8 cellular contexts compared by ENCODE assay signal in the genomic region with DNA sequence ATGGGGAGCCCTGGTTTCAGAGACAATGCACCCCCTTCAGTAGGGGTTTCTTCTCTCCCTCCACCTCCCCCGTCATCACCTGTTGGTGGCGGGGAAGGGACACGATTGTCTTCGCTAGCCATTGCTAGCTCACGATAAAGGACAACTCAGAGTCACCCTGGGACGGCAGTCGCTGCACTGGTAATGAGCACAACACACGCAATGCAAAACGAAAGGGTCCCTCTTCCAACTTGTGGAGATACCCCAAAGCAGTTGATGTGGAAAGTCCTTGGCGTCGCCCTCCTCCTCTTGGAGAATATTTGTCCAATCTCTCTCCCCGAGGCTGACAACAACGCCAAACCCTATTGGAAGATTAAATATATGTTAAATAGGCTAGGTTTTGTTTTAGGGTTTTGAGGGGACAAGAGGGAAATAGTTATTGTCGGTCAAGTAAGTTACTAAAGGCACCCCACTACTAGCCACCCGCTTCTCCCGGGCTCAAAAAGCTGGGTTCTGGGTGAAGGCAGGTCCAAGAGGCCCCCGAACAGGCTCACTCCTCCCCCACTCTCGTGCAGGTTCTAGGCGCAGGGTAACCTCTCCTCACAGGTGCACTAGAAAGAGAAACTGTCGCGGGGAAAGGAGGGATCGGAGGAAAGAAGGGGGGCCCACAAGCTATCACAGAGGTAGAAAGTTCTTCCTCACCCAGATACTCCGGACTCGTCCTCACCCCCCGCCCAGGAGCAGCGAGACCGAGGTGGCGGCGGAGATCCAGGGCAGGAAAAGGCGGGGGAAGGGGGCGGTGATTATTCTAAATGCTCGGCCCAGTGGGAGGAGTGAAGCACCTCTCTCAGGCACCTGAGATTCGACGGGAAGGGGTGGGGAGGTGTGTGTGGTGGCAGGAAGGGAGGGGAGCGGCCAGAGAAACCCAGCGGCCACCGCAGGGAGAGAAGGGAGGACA. TPM values are rescaled to one million over a fixed set of nuclear protein-coding genes. Genes with fewer than 3 reads are reported as not detected.
DNase-seq lines count a peak whose midpoint lies in the region; ATAC-seq, FAIRE-seq and TF ChIP-seq lines count a peak whose summit lies in the region.

A gene with protein sequence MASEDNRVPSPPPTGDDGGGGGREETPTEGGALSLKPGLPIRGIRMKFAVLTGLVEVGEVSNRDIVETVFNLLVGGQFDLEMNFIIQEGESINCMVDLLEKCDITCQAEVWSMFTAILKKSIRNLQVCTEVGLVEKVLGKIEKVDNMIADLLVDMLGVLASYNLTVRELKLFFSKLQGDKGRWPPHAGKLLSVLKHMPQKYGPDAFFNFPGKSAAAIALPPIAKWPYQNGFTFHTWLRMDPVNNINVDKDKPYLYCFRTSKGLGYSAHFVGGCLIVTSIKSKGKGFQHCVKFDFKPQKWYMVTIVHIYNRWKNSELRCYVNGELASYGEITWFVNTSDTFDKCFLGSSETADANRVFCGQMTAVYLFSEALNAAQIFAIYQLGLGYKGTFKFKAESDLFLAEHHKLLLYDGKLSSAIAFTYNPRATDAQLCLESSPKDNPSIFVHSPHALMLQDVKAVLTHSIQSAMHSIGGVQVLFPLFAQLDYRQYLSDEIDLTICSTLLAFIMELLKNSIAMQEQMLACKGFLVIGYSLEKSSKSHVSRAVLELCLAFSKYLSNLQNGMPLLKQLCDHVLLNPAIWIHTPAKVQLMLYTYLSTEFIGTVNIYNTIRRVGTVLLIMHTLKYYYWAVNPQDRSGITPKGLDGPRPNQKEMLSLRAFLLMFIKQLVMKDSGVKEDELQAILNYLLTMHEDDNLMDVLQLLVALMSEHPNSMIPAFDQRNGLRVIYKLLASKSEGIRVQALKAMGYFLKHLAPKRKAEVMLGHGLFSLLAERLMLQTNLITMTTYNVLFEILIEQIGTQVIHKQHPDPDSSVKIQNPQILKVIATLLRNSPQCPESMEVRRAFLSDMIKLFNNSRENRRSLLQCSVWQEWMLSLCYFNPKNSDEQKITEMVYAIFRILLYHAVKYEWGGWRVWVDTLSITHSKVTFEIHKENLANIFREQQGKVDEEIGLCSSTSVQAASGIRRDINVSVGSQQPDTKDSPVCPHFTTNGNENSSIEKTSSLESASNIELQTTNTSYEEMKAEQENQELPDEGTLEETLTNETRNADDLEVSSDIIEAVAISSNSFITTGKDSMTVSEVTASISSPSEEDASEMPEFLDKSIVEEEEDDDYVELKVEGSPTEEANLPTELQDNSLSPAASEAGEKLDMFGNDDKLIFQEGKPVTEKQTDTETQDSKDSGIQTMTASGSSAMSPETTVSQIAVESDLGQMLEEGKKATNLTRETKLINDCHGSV (N-terminal part only) (minus strand): TSS at position 764 of the 937 bp plus-strand sequence. CDS start 642 bp downstream, at position 122.

- H3K4me1 ChIP-seq in DND-41 (ENCODE audit: insufficient read depth, low read length) (peaks cover 42% of the 10 kb centered on the region), RWPE2 (ENCODE audit: insufficient read depth, poor library complexity, severe bottlenecking) (peaks cover 3% of the 10 kb centered on the region)

- H3K27ac ChIP-seq in DND-41 (ENCODE audit: low read length): peak within 1 kb of the TSS; percentile 91
- peak within 1 kb of the TSS; percentile 90 for H3K27ac ChIP-seq in RWPE2 (ENCODE audit: poor library complexity, severe bottlenecking)

- no peak for TF ChIP-seq POLR2A in H54 (IDR thresholded peaks at IDR 0.05; ENCODE audit: low read depth, low read length)

- H2AFZ ChIP-seq in DND-41 (ENCODE audit: low read depth, low read length): peak within 1 kb of the TSS; percentile 100

- H3K27me3 ChIP-seq in DND-41 (ENCODE audit: insufficient read depth, low read length, poor library complexity): no peaks in the 10 kb centered on the region
- H3K27me3 ChIP-seq in RWPE2 (ENCODE audit: insufficient read depth, poor library complexity, severe bottlenecking): no peaks in the 10 kb centered on the region

- H3K4me2 ChIP-seq in DND-41 (ENCODE audit: insufficient read depth, low read length): peak within 1 kb of the TSS; percentile 80

- peak within 1 kb of the TSS; percentile 99 for H3K4me3 Mint-ChIP-seq in nephron progenitor cell
- peak within 1 kb of the TSS; percentile 99 for H3K4me3 Mint-ChIP-seq in stimulated activated naive CD8-positive, alpha-beta T cell treated with anti-CD3 and anti-CD28 coated beads, Interleukin-15, Interleukin-2, amounts not matched to agents 100 ng/mL and 50 ng/mL, for 24 hours

- ATAC-seq in DND-41 (ENCODE audit: insufficient read depth, low read depth): peak; percentile 76
- ATAC-seq in RWPE2 (ENCODE audit: low read depth): peak; percentile 76

- H4K20me1 ChIP-seq in DND-41 (ENCODE audit: insufficient read depth, low read length): no peaks in the 10 kb centered on the region

- TF ChIP-seq CTCF in DND-41 (IDR thresholded peaks at IDR 0.05; ENCODE audit: borderline replicate concordance, extremely low read depth, low read length, poor library complexity, severe bottlenecking) (no peak), RWPE2 (IDR thresholded peaks at IDR 0.05; ENCODE audit: poor library complexity, severe bottlenecking) (no peak), fibroblast of villous mesenchyme (IDR thresholded peaks at IDR 0.05; ENCODE audit: insufficient read depth, low read depth, low read length) (no peak), nephron progenitor cell (IDR thresholded peaks at IDR 0.05) (no peak)

- peaks cover 11% of the 10 kb centered on the region for H3K27me3 Mint-ChIP-seq in nephron progenitor cell (ENCODE audit: low read depth, poor library complexity)
- H3K27me3 Mint-ChIP-seq in stimulated activated naive CD8-positive, alpha-beta T cell treated with anti-CD3 and anti-CD28 coated beads, Interleukin-15, Interleukin-2, amounts not matched to agents 100 ng/mL and 50 ng/mL, for 24 hours: no peaks in the 10 kb centered on the region

- peak within 1 kb of the TSS; percentile 86 for H3K27ac Mint-ChIP-seq in nephron progenitor cell
- H3K27ac Mint-ChIP-seq in stimulated activated naive CD8-positive, alpha-beta T cell treated with anti-CD3 and anti-CD28 coated beads, Interleukin-15, Interleukin-2, amounts not matched to agents 100 ng/mL and 50 ng/mL, for 24 hours: peak within 1 kb of the TSS; percentile 99

- DNase-seq in DND-41 (peak; percentile 82), H54 (ENCODE audit: insufficient read length, low spot score) (peak; percentile 38), LoVo (ENCODE audit: low spot score) (peak; percentile 86), RWPE2 (ENCODE audit: low spot score) (peak; percentile 90), fibroblast of villous mesenchyme (ENCODE audit: low read depth) (peak; percentile 32), nephron progenitor cell (peak; percentile 79)
- peak; percentile 72 for DNase-seq in activated T-helper 9 cell treated with anti-CD3 and anti-CD28 coated beads, Interleukin-2, amount 50 U/mL, for 16 hours (ENCODE audit: low read depth)

- H3K79me2 ChIP-seq in DND-41 (ENCODE audit: insufficient read depth, low read length): peaks cover 35% of the 10 kb centered on the region

- FAIRE-seq in H54 (lab: Jason Lieb, UNC): no peak

- H3K9me3 Mint-ChIP-seq in nephron progenitor cell: no peaks in the 10 kb centered on the region
- H3K9me3 Mint-ChIP-seq in stimulated activated naive CD8-positive, alpha-beta T cell treated with anti-CD3 and anti-CD28 coated beads, Interleukin-15, Interleukin-2, amounts not matched to agents 100 ng/mL and 50 ng/mL, for 24 hours: no peaks in the 10 kb centered on the region

- H3K9me3 ChIP-seq in DND-41 (ENCODE audit: insufficient read depth, low read length, severe bottlenecking): no peaks in the 10 kb centered on the region
- no peaks in the 10 kb centered on the region for H3K9me3 ChIP-seq in RWPE2 (ENCODE audit: severe bottlenecking)

- peaks cover 13% of the 10 kb centered on the region for H3K36me3 Mint-ChIP-seq in nephron progenitor cell (ENCODE audit: low read depth)
- H3K36me3 Mint-ChIP-seq in stimulated activated naive CD8-positive, alpha-beta T cell treated with anti-CD3 and anti-CD28 coated beads, Interleukin-15, Interleukin-2, amounts not matched to agents 100 ng/mL and 50 ng/mL, for 24 hours (ENCODE audit: low read depth): peaks cover 20% of the 10 kb centered on the region

- no peaks in the 10 kb centered on the region; the same call in 1 of the 2 replicates for H3K36me3 ChIP-seq in DND-41 (ENCODE audit: insufficient read depth, low read length)
- H3K36me3 ChIP-seq in RWPE2 (ENCODE audit: low read depth): peaks cover 19% of the 10 kb centered on the region; the same call in 1 of the 2 replicates

- H3K4me3 ChIP-seq in DND-41 (ENCODE audit: low read depth in 1 of 2, low read length in 2 of 2) (peak within 1 kb of the TSS; percentile 54 to 100), RWPE2 (ENCODE audit: severe bottlenecking) (peak within 1 kb of the TSS; percentile 76), fibroblast of villous mesenchyme (ENCODE audit: low read depth, low read length) (peak within 1 kb of the TSS; percentile 98)

- peaks cover 24% of the 10 kb centered on the region for H3K4me1 Mint-ChIP-seq in nephron progenitor cell
- H3K4me1 Mint-ChIP-seq in stimulated activated naive CD8-positive, alpha-beta T cell treated with anti-CD3 and anti-CD28 coated beads, Interleukin-15, Interleukin-2, amounts not matched to agents 100 ng/mL and 50 ng/mL, for 24 hours (ENCODE audit: low read depth): peaks cover 34% of the 10 kb centered on the region

- peak within 1 kb of the TSS; percentile 92 for H3K9ac ChIP-seq in DND-41 (ENCODE audit: low read depth, low read length)

RNA-seq across cellular contexts. Expression of the gene that starts here (rescaled TPM):
- total RNA-seq in fibroblast of villous mesenchyme: 27.4 and 38.4 TPM in 2 replicates

Comparison
In these comparisons a context has a peak if more than half of its experiments do, and no peak if none do; other contexts are left out.
1. Peak in every context shown above with its lines: DNase-seq, ATAC-seq, H3K4me3 ChIP-seq and H3K27ac ChIP-seq.
2. DNase-seq: peak in every context shown above with its lines; median percentile 90 in RWPE2; 86 in LoVo; 82 in DND-41; 79 in nephron progenitor cell; 72 in activated T-helper 9 cell treated with anti-CD3 and anti-CD28 coated beads, Interleukin-2, amount 50 U/mL, for 16 hours; 38 in H54; 32 in fibroblast of villous mesenchyme.